8 cellular contexts compared by ENCODE assay signal in the genomic region with DNA sequence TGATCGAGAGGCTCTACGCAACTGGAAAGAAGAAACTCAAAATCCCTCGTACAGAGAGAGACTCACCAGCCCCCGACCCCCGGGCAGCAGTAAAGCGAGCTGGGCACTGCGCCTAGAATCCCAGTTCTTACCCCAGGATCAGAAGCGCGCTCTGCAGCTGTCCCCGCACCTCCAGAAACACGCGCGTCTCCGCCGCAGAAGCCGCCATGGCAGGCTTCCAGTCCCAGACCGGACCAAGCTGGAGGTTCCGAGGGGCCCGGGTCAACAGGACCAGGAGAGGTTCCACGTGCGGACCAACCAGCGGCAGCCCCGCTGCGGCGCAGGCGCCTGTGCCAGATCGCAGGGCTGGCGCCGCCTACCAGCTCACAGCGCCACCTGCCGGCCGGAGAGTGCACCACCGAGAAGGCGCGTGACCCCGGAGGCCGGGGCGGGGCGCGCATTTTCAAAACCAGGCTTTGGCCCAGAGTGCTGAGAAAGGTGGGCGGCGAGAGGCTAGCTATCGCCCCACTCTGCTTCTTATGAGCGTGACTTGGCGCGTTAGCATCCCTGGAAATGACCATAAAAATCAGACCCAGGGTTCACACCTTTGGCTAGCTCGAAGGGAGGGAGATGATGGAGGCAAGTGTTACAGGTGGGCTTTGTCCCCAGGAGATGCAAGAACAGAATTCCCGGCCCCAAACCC. TPM values are rescaled to one million over a fixed set of nuclear protein-coding genes. Genes with fewer than 3 reads are reported as not detected.
DNase-seq lines count a peak whose midpoint lies in the region; ATAC-seq, FAIRE-seq and TF ChIP-seq lines count a peak whose summit lies in the region.

Gene UBE3D (minus strand): TSS at position 331 of the 682 bp plus-strand sequence. CDS start 123 bp downstream, at position 208.

- H3K9me3 ChIP-seq in DND-41 (ENCODE audit: insufficient read depth, low read length, severe bottlenecking) (no peaks in the 10 kb centered on the region), IMR-90 (ENCODE audit: control insufficient read depth, insufficient read depth, low read length) (no peaks in the 10 kb centered on the region), stomach (no peaks in the 10 kb centered on the region)

- H4K20me1 ChIP-seq in DND-41 (ENCODE audit: insufficient read depth, low read length) (no peaks in the 10 kb centered on the region), IMR-90 (ENCODE audit: insufficient read depth, low read length) (no peaks in the 10 kb centered on the region)

- peak within 1 kb of the TSS; percentile 66; the same call in 1 of the 2 replicates for H3K23ac ChIP-seq in IMR-90 (ENCODE audit: low read depth, low read length)

- 0 out of 2 replicates have a peak within 1 kb of the TSS, but pooled peaks have one; percentile 3 for H4K5ac ChIP-seq in IMR-90 (ENCODE audit: low read depth, low read length)

- H3K79me1 ChIP-seq in IMR-90 (ENCODE audit: low read depth in 1 of 2, low read length in 2 of 2) = peaks cover 14 to 25% of the 10 kb centered on the region in 2 experiments

- TF ChIP-seq POLR2A in IMR-90 (IDR thresholded peaks at IDR 0.05; ENCODE audit: low read depth, low read length) (no peak), stomach (IDR thresholded peaks at IDR 0.05) (no peak)

- FAIRE-seq in RCC 7860 (lab: Jason Lieb, UNC) = no peak

- H3K4me3 ChIP-seq in DND-41 (ENCODE audit: low read depth in 1 of 2, low read length in 2 of 2) (peak within 1 kb of the TSS; percentile 89 to 93), IMR-90 (ENCODE audit: insufficient read depth, low read depth, low read length) (peak within 1 kb of the TSS; percentile 74), fibroblast of the aortic adventitia (ENCODE audit: low read depth, low read length) (peak within 1 kb of the TSS; percentile 87), stomach (peak within 1 kb of the TSS; percentile 67 to 88 (median 80))

- peak within 1 kb of the TSS; percentile 77 for H3K4me2 ChIP-seq in DND-41 (ENCODE audit: insufficient read depth, low read length)
- H3K4me2 ChIP-seq in IMR-90 (ENCODE audit: low read depth, low read length) = peak within 1 kb of the TSS; percentile 99

- no peaks in the 10 kb centered on the region for H3K27me3 Mint-ChIP-seq in activated T-helper 17 cell treated with anti-CD3 and anti-CD28 coated beads, Interleukin-2, amount 50 U/mL, for 72 hours
- H3K27me3 Mint-ChIP-seq in neural crest cell (ENCODE audit: low read depth) = no peaks in the 10 kb centered on the region

- peaks cover 6% of the 10 kb centered on the region for H3K36me3 Mint-ChIP-seq in activated T-helper 17 cell treated with anti-CD3 and anti-CD28 coated beads, Interleukin-2, amount 50 U/mL, for 72 hours (ENCODE audit: low read depth)
- no peaks in the 10 kb centered on the region for H3K36me3 Mint-ChIP-seq in neural crest cell (ENCODE audit: low read depth)

- H4K91ac ChIP-seq in IMR-90 (ENCODE audit: insufficient read depth, low read depth, low read length) = peak within 1 kb of the TSS; percentile 33; the same call in 1 of the 2 replicates

- H4K8ac ChIP-seq in IMR-90 (ENCODE audit: low read depth in 2 of 2, low read length in 2 of 2) = peak within 1 kb of the TSS; percentile 28 to 78; a peak in 1 of 4 replicates

- no peaks in the 10 kb centered on the region; the same call in none of the 2 replicates for H3K36me3 ChIP-seq in DND-41 (ENCODE audit: insufficient read depth, low read length)
- no peaks in the 10 kb centered on the region for H3K36me3 ChIP-seq in IMR-90 (ENCODE audit: control insufficient read depth, insufficient read depth, low read length)
- H3K36me3 ChIP-seq in stomach = no peaks in the 10 kb centered on the region

- no peak within 1 kb of the TSS for H3K18ac ChIP-seq in IMR-90 (ENCODE audit: low read depth, low read length)

- H2AK5ac ChIP-seq in IMR-90 (ENCODE audit: low read depth, low read length) = no peak within 1 kb of the TSS

- H2BK5ac ChIP-seq in IMR-90 (ENCODE audit: low read depth, low read length, poor library complexity, severe bottlenecking) = peak within 1 kb of the TSS; percentile 18

- H3K4me3 Mint-ChIP-seq in activated T-helper 17 cell treated with anti-CD3 and anti-CD28 coated beads, Interleukin-2, amount 50 U/mL, for 72 hours = peak within 1 kb of the TSS; percentile 87
- H3K4me3 Mint-ChIP-seq in neural crest cell = peak within 1 kb of the TSS; percentile 93

- ATAC-seq in DND-41 (ENCODE audit: insufficient read depth, low read depth) (peak; percentile 78), GM21528 (IDR thresholded peaks at IDR 0.05; ENCODE audit: low FRiP score, unreplicated experiment) (peak; percentile 58), IMR-90 (ENCODE audit: low read depth) (peak; percentile 84)
- peak; percentile 78 for ATAC-seq in activated T-helper 17 cell treated with anti-CD3 and anti-CD28 coated beads, Interleukin-2, amount 50 U/mL, for 72 hours (replicated peaks)

- DNase-seq in DND-41 (peak; percentile 88), IMR-90 (peak; percentile 75), RCC 7860 (ENCODE audit: low spot score) (peak; percentile 55), fibroblast of the aortic adventitia (ENCODE audit: low read depth) (peak; percentile 73), neural crest cell (ENCODE audit: low read depth, low spot score) (peak; percentile 94), stomach (peak; percentile 93)

- H3K27ac Mint-ChIP-seq in activated T-helper 17 cell treated with anti-CD3 and anti-CD28 coated beads, Interleukin-2, amount 50 U/mL, for 72 hours = peak within 1 kb of the TSS; percentile 81
- peak within 1 kb of the TSS; percentile 71 for H3K27ac Mint-ChIP-seq in neural crest cell (ENCODE audit: unreplicated experiment)

- H3K9me1 ChIP-seq in IMR-90 (ENCODE audit: insufficient read depth, low read length) = no peaks in the 10 kb centered on the region

- peaks cover 54% of the 10 kb centered on the region for H3K4me1 ChIP-seq in DND-41 (ENCODE audit: insufficient read depth, low read length)
- peaks cover 2% of the 10 kb centered on the region; the same call in 1 of the 2 replicates for H3K4me1 ChIP-seq in IMR-90 (ENCODE audit: control insufficient read depth, insufficient read depth, low read length)
- H3K4me1 ChIP-seq in stomach = peaks cover 11 to 48% (median 28%) of the 10 kb centered on the region in 4 donors

- POLR2A ChIA-PET in IMR-90 (lab: Charles Lee; ENCODE audit: unreplicated experiment) = interaction anchor here (0.5 to 0.6 kb wide), 3 partner anchors 78 to 777 kb away, joined by 3 to 15 read pairs (median 4); no protein-coding TSS in a partner anchor

- H3K14ac ChIP-seq in IMR-90 (replicated peaks; ENCODE audit: low read depth, low read length) = peak within 1 kb of the TSS; percentile 57

- BruUV-seq in IMR-90 (replicated peaks; lab: Mats Ljungman, UMichigan) = no TSS peak

- dilution Hi-C loops in IMR-90 (cut with HindIII; ENCODE audit: low sequenced_read_pairs, unreplicated experiment) = loop anchor here (25.0 kb wide), 1 partner anchor 447 kb away; the partner anchor contains the start of gene PRSS35

- peaks cover 4% of the 10 kb centered on the region for H3K4me1 Mint-ChIP-seq in activated T-helper 17 cell treated with anti-CD3 and anti-CD28 coated beads, Interleukin-2, amount 50 U/mL, for 72 hours
- H3K4me1 Mint-ChIP-seq in neural crest cell = peaks cover 36% of the 10 kb centered on the region

- TF ChIP-seq CTCF in DND-41 (IDR thresholded peaks at IDR 0.05; ENCODE audit: borderline replicate concordance, extremely low read depth, low read length, poor library complexity, severe bottlenecking) (peak; percentile 95), IMR-90 (conservative IDR thresholded peaks at IDR 0.05; ENCODE audit: low read depth, low read length) (peak; percentile 95), fibroblast of the aortic adventitia (IDR thresholded peaks at IDR 0.05; ENCODE audit: insufficient read depth, low read length) (peak; percentile 83), neural crest cell (conservative IDR thresholded peaks at IDR 0.05) (peak; percentile 99), stomach (IDR thresholded peaks at IDR 0.05) (peak in 6 of 7 experiments; percentile 18 to 99 (median 96))

- no peak within 1 kb of the TSS for H2BK15ac ChIP-seq in IMR-90 (ENCODE audit: low read depth, low read length)

- no peaks in the 10 kb centered on the region for H3K9me3 Mint-ChIP-seq in activated T-helper 17 cell treated with anti-CD3 and anti-CD28 coated beads, Interleukin-2, amount 50 U/mL, for 72 hours
- H3K9me3 Mint-ChIP-seq in neural crest cell = no peaks in the 10 kb centered on the region

- no peak for TF ChIP-seq EP300 in stomach (IDR thresholded peaks at IDR 0.05)

- H3K27me3 ChIP-seq in DND-41 (ENCODE audit: insufficient read depth, low read length, poor library complexity) (no peaks in the 10 kb centered on the region), IMR-90 (ENCODE audit: control insufficient read depth, insufficient read depth, low read length) (no peaks in the 10 kb centered on the region), stomach (no peaks in the 10 kb centered on the region)

- H3K27ac ChIP-seq in DND-41 (ENCODE audit: low read length) (peak within 1 kb of the TSS; percentile 75), IMR-90 (ENCODE audit: insufficient read depth, low read length) (peak within 1 kb of the TSS; percentile 22), stomach (peak within 1 kb of the TSS; percentile 37 to 74 (median 52))

- intact Hi-C loops in IMR-90 (cut with micrococcal nuclease) (loop anchor here (2.0 to 5.0 kb wide), 2 partner anchors 353 to 792 kb away; partner anchors contain the start of gene CYB5R4), stomach (cut with DNase I; ENCODE audit: low total_unique reads) (no loop called here)

- CTCF ChIA-PET in IMR-90 (lab: Yijun Ruan, JAX) = interaction anchor here (0.5 to 4.8 kb wide), 19 partner anchors 12 to 843 kb away, joined by 3 to 74 read pairs (median 4); partner anchors contain the start of gene PRSS35

- TF ChIP-seq RAD21 in IMR-90 (IDR thresholded peaks at IDR 0.05; ENCODE audit: low read length) = peak; percentile 38

- H3K9ac ChIP-seq in DND-41 (ENCODE audit: low read depth, low read length) (peak within 1 kb of the TSS; percentile 73), IMR-90 (ENCODE audit: low read depth, low read length) (peak within 1 kb of the TSS; percentile 62)

- H2BK20ac ChIP-seq in IMR-90 (ENCODE audit: low read depth, low read length) = no peak within 1 kb of the TSS

- peak within 1 kb of the TSS; percentile 91 for H2AK9ac ChIP-seq in IMR-90 (replicated peaks; ENCODE audit: low read depth, low read length, poor library complexity)

- WGBS in IMR-90 (ENCODE audit: extremely low coverage in 2 of 2, insufficient read length in 1 of 2), 2 experiments = 0% methylated on average over 8 of the region's 48 CpGs; no CpG with 5 or more reads in 1 of the 2 experiments
- 1 to 6% (median 3%) methylated on average over 20 to 48 of the region's 48 CpGs for WGBS in stomach, 5 donors

- peak within 1 kb of the TSS; percentile 94 for H2AFZ ChIP-seq in DND-41 (ENCODE audit: low read depth, low read length)
- H2AFZ ChIP-seq in IMR-90 (replicated peaks; ENCODE audit: low read length, poor library complexity) = peak within 1 kb of the TSS; percentile 96

- H3K4ac ChIP-seq in IMR-90 (ENCODE audit: low read depth, low read length) = no peak within 1 kb of the TSS; the same call in 1 of the 2 replicates

- H3K56ac ChIP-seq in IMR-90 (ENCODE audit: extremely low read depth, insufficient read depth, low read length) = peak within 1 kb of the TSS; percentile 54; the same call in 1 of the 2 replicates

- peaks cover 52% of the 10 kb centered on the region for H3K79me2 ChIP-seq in DND-41 (ENCODE audit: insufficient read depth, low read length)

- in situ Hi-C loops in IMR-90 (cut with MboI; ENCODE audit: low sequenced_read_pairs) = loop anchor here (5.0 to 25.0 kb wide), 3 partner anchors 132 to 703 kb away; partner anchors contain the start of gene TPBG

- H2BK120ac ChIP-seq in IMR-90 (ENCODE audit: low read depth, low read length) = peak within 1 kb of the TSS; percentile 50; the same call in 1 of the 2 replicates

RNA-seq across cellular contexts. Expression of gene UBE3D, which starts in this region (rescaled TPM):
- 6.3 and 6.7 TPM in 2 replicates for total RNA-seq in IMR-90 (2012; rRNA removed)
- polyA plus RNA-seq in IMR-90 (2012; rRNA removed) = 2.7 and 3.2 TPM in 2 replicates
- polyA plus RNA-seq in IMR-90 (2012; cell fraction: cytosol; rRNA removed) = 1.3 and 1.6 TPM in 2 replicates
- 1.5 and 4.0 TPM in 2 replicates for polyA plus RNA-seq in IMR-90 (2012; cell fraction: nucleus; rRNA removed; ENCODE audit: low replicate concordance)
- total RNA-seq in activated T-helper 17 cell treated with anti-CD3 and anti-CD28 coated beads, Interleukin-2, amount 50 U/mL, for 72 hours = 10 to 100 TPM in 1 of 2 donors, 1 to 10 TPM in 1; 6.2 to 11.0 TPM
- 7.0 and 16.2 TPM in 2 replicates for total RNA-seq in fibroblast of the aortic adventitia (ENCODE audit: low replicate concordance)
- total RNA-seq in neural crest cell = 10.3 and 17.1 TPM in 2 replicates
- 10 to 100 TPM in 4 of 5 donors, 1 to 10 TPM in 1; 5.5 to 33.3 (median 21.3) TPM for total RNA-seq in stomach
- polyA plus RNA-seq in stomach = 1 to 10 TPM; 1.5 to 4.0 (median 2.9) TPM

Comparison
In these comparisons a context has a peak if more than half of its experiments do, and no peak if none do; other contexts are left out.
1. Peak in every context shown above with its lines: DNase-seq, ATAC-seq, H3K4me3 ChIP-seq and H3K27ac ChIP-seq.
2. H3K27ac ChIP-seq: peak in every context shown above with its lines; median percentile 75 in DND-41; 52 in stomach; 22 in IMR-90.